Comparison of ENCODE assay signal across 1 cellular context in the genomic region with DNA sequence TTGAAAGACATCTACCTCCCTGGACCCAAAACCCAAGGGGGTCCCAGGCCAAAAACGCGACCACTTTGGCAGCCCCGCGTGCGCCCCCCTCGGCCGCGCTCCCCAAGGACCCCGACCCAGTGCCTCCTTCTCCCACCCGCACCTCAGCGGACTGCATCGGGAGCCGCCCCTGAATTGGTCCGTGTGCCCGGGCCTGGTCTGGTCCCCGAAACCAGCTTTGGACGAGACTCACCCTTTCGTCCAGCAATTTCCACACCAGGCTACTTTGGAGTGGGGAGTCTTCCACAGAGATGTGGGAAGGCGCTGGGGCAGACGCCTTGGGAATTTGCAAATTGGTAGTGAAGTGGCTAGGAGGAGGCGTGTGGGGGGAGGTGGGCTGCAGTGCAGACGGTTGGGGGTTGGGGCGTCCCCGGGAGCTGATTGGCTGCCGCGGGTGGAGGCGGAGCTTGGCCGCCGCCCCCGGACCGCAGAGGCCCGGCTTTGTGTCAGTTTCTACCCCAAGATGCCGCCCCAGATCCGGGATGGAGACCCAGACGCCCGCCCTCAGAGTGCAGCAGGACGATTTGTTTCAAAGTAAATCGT.
TF ChIP-seq lines count a peak whose summit lies in the region.

No MANE protein-coding gene starts in this region.

TF ChIP-seq in IMR-90, 13 proteins besides CTCF, POLR2A, EP300 and RAD21 (continued from another document):
- TF ChIP-seq, protein P1, sequence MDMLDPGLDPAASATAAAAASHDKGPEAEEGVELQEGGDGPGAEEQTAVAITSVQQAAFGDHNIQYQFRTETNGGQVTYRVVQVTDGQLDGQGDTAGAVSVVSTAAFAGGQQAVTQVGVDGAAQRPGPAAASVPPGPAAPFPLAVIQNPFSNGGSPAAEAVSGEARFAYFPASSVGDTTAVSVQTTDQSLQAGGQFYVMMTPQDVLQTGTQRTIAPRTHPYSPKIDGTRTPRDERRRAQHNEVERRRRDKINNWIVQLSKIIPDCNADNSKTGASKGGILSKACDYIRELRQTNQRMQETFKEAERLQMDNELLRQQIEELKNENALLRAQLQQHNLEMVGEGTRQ (IDR thresholded peaks at IDR 0.05; ENCODE audit: low read depth, low read length): no peak
- TF ChIP-seq SMC3 (IDR thresholded peaks at IDR 0.05; ENCODE audit: low read depth, low read length): no peak
- TF ChIP-seq, protein P2, sequence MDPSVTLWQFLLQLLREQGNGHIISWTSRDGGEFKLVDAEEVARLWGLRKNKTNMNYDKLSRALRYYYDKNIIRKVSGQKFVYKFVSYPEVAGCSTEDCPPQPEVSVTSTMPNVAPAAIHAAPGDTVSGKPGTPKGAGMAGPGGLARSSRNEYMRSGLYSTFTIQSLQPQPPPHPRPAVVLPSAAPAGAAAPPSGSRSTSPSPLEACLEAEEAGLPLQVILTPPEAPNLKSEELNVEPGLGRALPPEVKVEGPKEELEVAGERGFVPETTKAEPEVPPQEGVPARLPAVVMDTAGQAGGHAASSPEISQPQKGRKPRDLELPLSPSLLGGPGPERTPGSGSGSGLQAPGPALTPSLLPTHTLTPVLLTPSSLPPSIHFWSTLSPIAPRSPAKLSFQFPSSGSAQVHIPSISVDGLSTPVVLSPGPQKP (IDR thresholded peaks at IDR 0.05; ENCODE audit: borderline replicate concordance, low read depth, low read length): no peak
- TF ChIP-seq MAFK (IDR thresholded peaks at IDR 0.05; ENCODE audit: low read depth, low read length): no peak
TF ChIP-seq in IMR-90: peak in this region for 2.
